In the genomic region with DNA sequence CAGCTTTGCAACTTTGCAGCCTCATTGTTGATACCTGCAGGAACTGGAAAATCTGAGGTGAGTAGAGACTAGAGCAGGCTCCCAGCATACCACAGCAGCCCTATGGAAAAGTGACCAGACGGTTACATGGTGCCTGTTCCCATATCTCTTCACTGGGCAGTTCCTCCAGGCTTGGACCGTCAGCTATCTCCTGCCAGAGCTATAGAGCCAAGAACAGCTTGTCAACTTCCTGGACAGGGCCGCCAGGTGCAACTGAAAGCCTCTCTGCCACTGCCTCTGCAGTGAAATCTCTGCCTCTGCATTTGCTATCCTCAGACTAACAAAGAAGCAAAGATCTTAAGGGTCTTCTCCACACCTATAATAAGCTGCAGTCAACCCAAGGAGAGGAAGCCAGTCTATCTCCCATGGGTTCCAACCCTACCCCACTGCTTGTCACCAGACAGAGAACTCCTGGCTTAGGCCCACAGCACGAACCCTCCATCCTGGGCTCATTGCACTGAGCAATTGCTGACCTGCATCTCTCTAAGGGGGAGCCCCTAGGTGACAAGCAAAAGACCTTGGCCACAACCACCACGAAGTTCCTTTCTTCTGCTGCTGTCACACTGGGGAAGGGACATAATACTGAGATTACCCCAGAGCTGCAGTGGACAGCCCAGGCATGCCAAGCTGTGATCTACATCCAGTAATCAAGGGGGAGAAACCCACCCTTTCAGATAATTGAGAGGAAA, we compare ENCODE assay signal across 10 cellular contexts.
"Had no signal": no experiment of that assay in that cellular context is flagged by ENCODE, and none has a peak within 500 bp of the region (broad histone marks: within the 10 kb centered on the region; RNA-seq: fewer than 3 reads in every experiment).

No MANE protein-coding gene starts in this region.

- H3K4me1 ChIP-seq: HAP-1 had no signal

- DNase-seq: GM23248, GOT3, H7, HFFc6, KBM-7 had no signal

- H3K27me3 Mint-ChIP-seq: IgD-negative memory B cell had no signal

- H3K4me2 ChIP-seq: KMS-11 had no signal

- H2AFZ ChIP-seq: GM23248 had no signal

- H3K4me3 ChIP-seq: GM23248, HAP-1 had no signal

- H3K4me3 Mint-ChIP-seq: HFFc6, IgD-negative memory B cell had no signal

- H3K36me3 ChIP-seq: HAP-1 had no signal

- H3K27ac Mint-ChIP-seq: HFFc6, IgD-negative memory B cell had no signal

- H3K9ac ChIP-seq: GM23248, KMS-11 had no signal

- H3K9me3 ChIP-seq: HAP-1 had no signal

- H3K27ac ChIP-seq: GM23248, KMS-11 had no signal

- ATAC-seq: HCT116, HepG2 had no signal
